2 cellular contexts compared by ENCODE assay signal in genomic region chr2:61938511-61938910, GRCh38.
TF ChIP-seq lines count a peak whose summit lies in the region.

No MANE protein-coding gene starts in this region.

TF ChIP-seq in GM23338, 12 proteins besides CTCF, POLR2A, EP300 and RAD21:
- TF ChIP-seq CREB1 (CRISPR knock-in tag; IDR thresholded peaks at IDR 0.05; ENCODE audit: low read depth) (no peak), ETS1 (IDR thresholded peaks at IDR 0.05) (no peak), REST (IDR thresholded peaks at IDR 0.05; ENCODE audit: unreplicated experiment) (no peak), ZNF114 (CRISPR knock-in tag; IDR thresholded peaks at IDR 0.05) (no peak), ZNF462 (CRISPR knock-in tag; IDR thresholded peaks at IDR 0.05) (no peak), ZNF331 (CRISPR knock-in tag; IDR thresholded peaks at IDR 0.05; ENCODE audit: low read depth) (no peak), STAT1 (IDR thresholded peaks at IDR 0.05; ENCODE audit: unreplicated experiment) (no peak), NANOG (IDR thresholded peaks at IDR 0.05; ENCODE audit: borderline replicate concordance) (no peak), JUNB (IDR thresholded peaks at IDR 0.05; ENCODE audit: unreplicated experiment) (no peak), EZH2phosphoT487 (IDR thresholded peaks at IDR 0.05; ENCODE audit: unreplicated experiment) (no peak), POLR2AphosphoS5 (IDR thresholded peaks at IDR 0.05; ENCODE audit: low read depth) (no peak), EZH2 (IDR thresholded peaks at IDR 0.05; ENCODE audit: low read depth, unreplicated experiment) (no peak)

TF ChIP-seq in H1, 55 proteins besides CTCF, POLR2A, EP300 and RAD21:
- TF ChIP-seq E2F6 (IDR thresholded peaks at IDR 0.05) (no peak), CHD1 (IDR thresholded peaks at IDR 0.05; ENCODE audit: low read depth, low read length) (no peak), TAF7 (optimal IDR thresholded peaks at IDR 0.05; ENCODE audit: borderline replicate concordance, low read depth, low read length) (no peak), YY1 (IDR thresholded peaks at IDR 0.05; ENCODE audit: low read depth, low read length) (no peak), BACH1 (IDR thresholded peaks at IDR 0.05; ENCODE audit: low read length) (no peak), BCL11A (IDR thresholded peaks at IDR 0.05; ENCODE audit: low read depth in 2 of 2, low read length in 2 of 2) (no peak), ASH2L (IDR thresholded peaks at IDR 0.05; ENCODE audit: low read length) (no peak), CBX5 (IDR thresholded peaks at IDR 0.05; ENCODE audit: low read depth, low read length) (no peak), RFX5 (IDR thresholded peaks at IDR 0.05; ENCODE audit: borderline replicate concordance, low read depth, low read length) (no peak), PHF8 (conservative IDR thresholded peaks at IDR 0.05; ENCODE audit: low read depth, low read length) (no peak), CHD2 (IDR thresholded peaks at IDR 0.05; ENCODE audit: low read length) (no peak), FOSL1 (IDR thresholded peaks at IDR 0.05; ENCODE audit: insufficient read depth, low read depth, low read length) (no peak), SIN3A (conservative IDR thresholded peaks at IDR 0.05 in 1 of 2, IDR thresholded peaks at IDR 0.05 in 1 of 2; ENCODE audit: low read depth in 1 of 2, low read length in 2 of 2) (no peak), MAFK (IDR thresholded peaks at IDR 0.05; ENCODE audit: low read depth, low read length) (no peak), TCF12 (IDR thresholded peaks at IDR 0.05; ENCODE audit: low read depth, low read length) (no peak)
